Comparison of ENCODE assay signal across 8 cellular contexts in the genomic region with DNA sequence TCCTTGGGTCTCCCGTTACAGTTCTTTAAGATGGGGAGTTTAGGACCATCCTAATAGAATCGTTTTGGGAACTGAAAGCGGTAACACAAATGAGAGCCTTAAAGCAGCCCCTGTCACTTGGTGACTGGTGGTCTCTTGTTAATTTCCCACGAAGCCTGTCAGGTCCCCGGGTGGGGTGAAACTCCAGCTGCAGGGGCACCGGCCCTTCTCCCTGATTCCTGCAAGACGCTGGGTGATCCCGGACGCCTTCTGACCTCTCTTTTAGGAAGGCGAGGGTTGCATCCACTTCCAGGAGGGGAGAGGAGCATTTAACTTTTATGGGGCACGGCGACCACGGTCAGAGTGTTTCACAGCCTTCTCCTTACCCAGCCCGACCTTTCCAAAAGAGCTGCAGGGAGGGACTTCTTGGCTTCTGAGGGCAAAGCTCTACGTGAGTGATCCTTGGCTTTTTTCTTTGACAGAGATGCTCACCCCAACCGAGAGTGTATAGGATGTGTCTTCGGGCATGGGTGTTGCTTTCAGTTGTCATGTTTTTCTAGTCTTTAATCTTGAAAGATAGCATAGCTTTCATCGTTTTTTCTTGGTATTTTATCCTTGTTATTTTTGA. TPM values are rescaled to one million over a fixed set of nuclear protein-coding genes. Genes with fewer than 3 reads are reported as not detected.
DNase-seq lines count a peak whose midpoint lies in the region; ATAC-seq, FAIRE-seq and TF ChIP-seq lines count a peak whose summit lies in the region.

No MANE protein-coding gene starts in this region.

- POLR2A ChIA-PET in GM12878 (lab: Charles Lee), result interaction anchor here (0.9 to 1.2 kb wide), 2 partner anchors 51 to 93 kb away, joined by 4 to 5 read pairs; partner anchors contain the start of gene ZNF226

- TF ChIP-seq POLR2A in GM12878 (IDR thresholded peaks at IDR 0.05; ENCODE audit: low read depth, low read length), result no peak

- RAD21 ChIA-PET in GM12878 (lab: Charles Lee; ENCODE audit: unreplicated experiment), result interaction anchor here (1.1 kb wide), 1 partner anchor 19 kb away, joined by 4 read pairs; no protein-coding TSS in a partner anchor

- intact Hi-C loops in GM12878 (cut with micrococcal nuclease; ENCODE audit: unreplicated experiment) (loop anchor here (1.0 to 2.0 kb wide), 2 partner anchors 19 to 51 kb away; partner anchors contain the start of gene ZNF226), kidney (cut with DNase I) (no loop called here)

- ATAC-seq in GM12878 (peak; percentile 45), thoracic aorta (ENCODE audit: insufficient number of reproducible peaks, low FRiP score, low read depth) (no peak), HG03095 (IDR thresholded peaks at IDR 0.05; ENCODE audit: unreplicated experiment) (no peak)

- H3K4me2 ChIP-seq in GM12878 (ENCODE audit: control insufficient read depth, insufficient read depth), result peak overlapping the region; percentile 89

- SMC1A ChIA-PET in GM12878 (lab: Charles Lee; ENCODE audit: uncharacterized antibody, unreplicated experiment), result interaction anchor here (0.6 to 1.7 kb wide), 6 partner anchors 15 to 146 kb away, joined by 3 to 7 read pairs (median 4); partner anchors contain the start of genes ZNF226 and ZNF233

- no peak for TF ChIP-seq EP300 in GM12878 (IDR thresholded peaks at IDR 0.05; ENCODE audit: borderline replicate concordance in 1 of 2, control insufficient read depth in 1 of 2, low read depth in 2 of 2, low read length in 2 of 2)

- H3K9ac ChIP-seq in GM12878 (ENCODE audit: control insufficient read depth, insufficient read depth, low read length) (peak overlapping the region; percentile 75), kidney (ENCODE audit: low read length in 2 of 2) (peak overlapping the region; percentile 13 to 89)

- peak overlapping the region; percentile 60 for H3K27ac ChIP-seq in KOPT-K1 (ENCODE audit: low read depth, low read length, poor library complexity, severe bottlenecking)
- peak overlapping the region; percentile 73 for H3K27ac ChIP-seq in GM12878 (ENCODE audit: control insufficient read depth, insufficient read depth)
- peak overlapping the region; percentile 38 to 52 for H3K27ac ChIP-seq in kidney (ENCODE audit: low read depth in 2 of 2, low read length in 2 of 2)
- peak overlapping the region; percentile 74 to 75 for H3K27ac ChIP-seq in thoracic aorta

- H3K36me3 ChIP-seq in KOPT-K1 (ENCODE audit: insufficient read depth, low read length) (peaks cover 19% of the 10 kb centered on the region), GM12878 (ENCODE audit: control insufficient read depth in 2 of 2, insufficient read depth in 2 of 2, low read length in 1 of 2) (peaks cover 0 to 3% of the 10 kb centered on the region in 2 experiments; a peak in 3 of 4 replicates), kidney (ENCODE audit: control insufficient read depth in 1 of 2, insufficient read depth in 2 of 2, low read length in 2 of 2) (peaks cover 12 to 15% of the 10 kb centered on the region in 2 donors), thoracic aorta (peaks cover 14% of the 10 kb centered on the region)

- no peak for TF ChIP-seq CTCF in GM12878 (IDR thresholded peaks at IDR 0.05 in 2 of 3, conservative IDR thresholded peaks at IDR 0.05 in 1 of 3; ENCODE audit: control insufficient read depth in 2 of 3, extremely low read depth in 1 of 3, insufficient read depth in 1 of 3, low read depth in 3 of 3, low read length in 3 of 3)
- TF ChIP-seq CTCF in kidney (IDR thresholded peaks at IDR 0.05; ENCODE audit: borderline replicate concordance, extremely low read depth, insufficient read depth), result no peak
- TF ChIP-seq CTCF in thoracic aorta (IDR thresholded peaks at IDR 0.05), result no peak

- FAIRE-seq in GM12878 (lab: Jason Lieb, UNC) (no peak), kidney (lab: Jason Lieb, UNC) (no peak)

- H3K79me2 ChIP-seq in GM12878 (ENCODE audit: control insufficient read depth, insufficient read depth, low read length), result peaks cover 10% of the 10 kb centered on the region

- 4% methylated on average over 18 of the region's 18 CpGs for WGBS in GM12878 (ENCODE audit: insufficient coverage, insufficient replicate concordance, low lambda C conversion rate, missing lambda C conversion rate)

- no peaks in the 10 kb centered on the region for H3K4me1 ChIP-seq in GM12878 (ENCODE audit: control insufficient read depth, insufficient read depth, low read length)
- H3K4me1 ChIP-seq in kidney (ENCODE audit: control insufficient read depth in 1 of 2, insufficient read depth in 1 of 2, low read depth in 1 of 2, low read length in 2 of 2), result peaks cover 3 to 6% of the 10 kb centered on the region in 2 donors
- H3K4me1 ChIP-seq in thoracic aorta (ENCODE audit: control insufficient read depth in 1 of 2, low read depth in 2 of 2), result peaks cover 14 to 22% of the 10 kb centered on the region in 2 donors

- TSS peak; percentile 80 for BruUV-seq in GM12878 (replicated peaks; lab: Mats Ljungman, UMichigan)

- no peak for TF ChIP-seq RAD21 in GM12878 (IDR thresholded peaks at IDR 0.05; ENCODE audit: insufficient read depth, low read depth, low read length)

- no peaks in the 10 kb centered on the region for H3K27me3 ChIP-seq in GM12878 (replicated peaks in 1 of 2; ENCODE audit: control insufficient read depth in 2 of 2, insufficient read depth in 2 of 2, low read length in 1 of 2)
- no peaks in the 10 kb centered on the region for H3K27me3 ChIP-seq in thoracic aorta (replicated peaks; ENCODE audit: insufficient read depth)

- no peaks in the 10 kb centered on the region for H4K20me1 ChIP-seq in GM12878 (ENCODE audit: control insufficient read depth, insufficient read depth)

- in situ Hi-C loops in GM12878 (cut with MboI), result loop anchor here (5.0 kb wide), 1 partner anchor 188 kb away; no protein-coding TSS in a partner anchor

- H3K4me3 ChIP-seq in GM12878 (peak overlapping the region; percentile 91), kidney (ENCODE audit: low read length in 2 of 2) (peak overlapping the region; percentile 93 to 95), thoracic aorta (peak overlapping the region; percentile 91)

- peaks cover 4% of the 10 kb centered on the region for H3K9me3 ChIP-seq in KOPT-K1 (ENCODE audit: insufficient read depth, low read length, poor library complexity, severe bottlenecking)
- H3K9me3 ChIP-seq in GM12878 (replicated peaks; ENCODE audit: control insufficient read depth, insufficient read depth, low read length), result peaks cover 3% of the 10 kb centered on the region; the same call in 2 of the 3 replicates
- H3K9me3 ChIP-seq in kidney (ENCODE audit: control insufficient read depth in 1 of 2, low read length in 2 of 2), result peaks cover 0 to 10% of the 10 kb centered on the region in 2 donors
- H3K9me3 ChIP-seq in thoracic aorta, result peaks cover 30% of the 10 kb centered on the region

- DNase-seq in activated CD4-positive, alpha-beta T cell treated with anti-CD3 and anti-CD28 coated beads for 48 hours, result peak; percentile 11
- no peak for DNase-seq in activated CD4-positive, alpha-beta T cell treated with anti-CD3 and anti-CD28 coated beads for 1 hour
- DNase-seq in GM12878 (ENCODE audit: low read depth, low spot score) (no peak), kidney (peak; percentile 69), thoracic aorta (ENCODE audit: low spot score) (no peak), NCI-H1092 treated with DMSO at 0.1 percent for 48 hours (lab: John Stamatoyannopoulos, UW) (no peak)

- peak overlapping the region; percentile 98 for H2AFZ ChIP-seq in GM12878 (ENCODE audit: control insufficient read depth, low read depth, low read length)

- CTCF ChIA-PET in GM12878 (lab: Yijun Ruan, JAX), result interaction anchor here (1.1 to 1.5 kb wide), 2 partner anchors 19 to 34 kb away, joined by 3 to 11 read pairs; partner anchors contain the start of gene ZNF224

RNA-seq across cellular contexts. Expression of gene ZNF225, which starts 0.7 kb away (rescaled TPM):
- total RNA-seq in GM12878 (2013; cell fraction: nucleolus; rRNA removed), result 22.5 and 22.8 TPM in 2 replicates
- total RNA-seq in GM12878 (2014; rRNA removed), result 2.0 and 2.9 TPM in 2 replicates
- total RNA-seq in GM12878 (2014; rRNA removed; fragmentation: Illumina TruSeq; extraction: Trizol), result 4.4 and 5.0 TPM in 2 replicates
- 3.8 and 4.3 TPM in 2 replicates for total RNA-seq in GM12878 (2021)
- polyA plus RNA-seq in GM12878 (2011; ENCODE audit: low read depth), result 1.1 TPM
- polyA plus RNA-seq in GM12878 (2011; rRNA removed), result 3.8 and 6.4 TPM in 2 replicates
- 1.7 TPM in 2 replicates for polyA plus RNA-seq in GM12878 (2011; cell fraction: cytosol; rRNA removed)
- 3.5 and 5.4 TPM in 2 replicates for polyA plus RNA-seq in GM12878 (2011; cell fraction: nucleus; rRNA removed)
- 1.4 and 2.5 TPM in 2 replicates for polyA plus RNA-seq in GM12878 (2012)
- 2.8 and 3.4 TPM in 2 replicates for polyA plus RNA-seq in GM12878 (2014; fragmentation: Illumina TruSeq; extraction: Trizol)
- 1 to 10 TPM; 1.3 to 1.4 TPM for polyA plus RNA-seq in GM12878 (2014; fragmentation: Nextera tagmentation; extraction: Ambion mirVana)
- 2.4 and 2.8 TPM in 2 replicates for polyA plus RNA-seq in GM12878 (2014; rRNA removed)
- 1 to 10 TPM; 1.9 to 3.4 TPM for polyA plus RNA-seq in GM12878 (2016; fragmentation: Nextera tagmentation; extraction: Ambion mirVana)
- polyA minus RNA-seq in GM12878 (2011; rRNA and poly(A)+ RNA removed), result 5.5 and 7.8 TPM in 2 replicates
- 2.3 and 2.9 TPM in 2 replicates for polyA minus RNA-seq in GM12878 (2011; cell fraction: cytosol; rRNA and poly(A)+ RNA removed)
- polyA minus RNA-seq in GM12878 (2011; cell fraction: nucleus; rRNA and poly(A)+ RNA removed), result 3.9 and 6.4 TPM in 2 replicates
- 6.7 TPM for total RNA-seq in kidney
- polyA plus RNA-seq in kidney (ENCODE audit: insufficient read depth, low read depth, low replicate concordance), result 2.3 TPM
- 1 to 10 TPM; 2.2 to 8.3 TPM for total RNA-seq in thoracic aorta

RNA-seq across cellular contexts. Expression of gene ZNF224, which starts 19.7 kb away (rescaled TPM):
- 125 and 128 TPM in 2 replicates for total RNA-seq in GM12878 (2013; cell fraction: nucleolus; rRNA removed)
- 17.2 and 21.7 TPM in 2 replicates for total RNA-seq in GM12878 (2014; rRNA removed)
- total RNA-seq in GM12878 (2014; rRNA removed; fragmentation: Illumina TruSeq; extraction: Trizol), result 20.1 and 20.7 TPM in 2 replicates
- total RNA-seq in GM12878 (2021), result 14.2 and 15.3 TPM in 2 replicates
- polyA plus RNA-seq in GM12878 (2011; ENCODE audit: low read depth), result 14.8 TPM
- polyA plus RNA-seq in GM12878 (2011; rRNA removed), result 39.4 and 53.6 TPM in 2 replicates
- polyA plus RNA-seq in GM12878 (2011; cell fraction: cytosol; rRNA removed), result 19.1 TPM in 2 replicates
- 39.9 and 42.2 TPM in 2 replicates for polyA plus RNA-seq in GM12878 (2011; cell fraction: nucleus; rRNA removed)
- polyA plus RNA-seq in GM12878 (2012), result 17.5 and 20.5 TPM in 2 replicates
- 18.0 and 25.7 TPM in 2 replicates for polyA plus RNA-seq in GM12878 (2014; fragmentation: Illumina TruSeq; extraction: Trizol)
- polyA plus RNA-seq in GM12878 (2014; fragmentation: Nextera tagmentation; extraction: Ambion mirVana), result 1 to 10 TPM; 6.8 to 7.8 TPM
- 17.0 and 20.1 TPM in 2 replicates for polyA plus RNA-seq in GM12878 (2014; rRNA removed)
- 10 to 100 TPM; 12.4 to 17.2 TPM for polyA plus RNA-seq in GM12878 (2016; fragmentation: Nextera tagmentation; extraction: Ambion mirVana)
- 34.6 and 39.4 TPM in 2 replicates for polyA minus RNA-seq in GM12878 (2011; rRNA and poly(A)+ RNA removed)
- polyA minus RNA-seq in GM12878 (2011; cell fraction: cytosol; rRNA and poly(A)+ RNA removed), result 11.6 and 15.8 TPM in 2 replicates
- 32.8 and 51.7 TPM in 2 replicates for polyA minus RNA-seq in GM12878 (2011; cell fraction: nucleus; rRNA and poly(A)+ RNA removed)
- total RNA-seq in kidney, result 34.0 TPM
- 7.8 TPM for polyA plus RNA-seq in kidney (ENCODE audit: insufficient read depth, low read depth, low replicate concordance)
- total RNA-seq in thoracic aorta, result 10 to 100 TPM; 33.7 to 34.9 TPM

RNA-seq across cellular contexts. Expression of gene ZNF234, which starts 27.5 kb away (rescaled TPM):
- 57.3 and 59.4 TPM in 2 replicates for total RNA-seq in GM12878 (2013; cell fraction: nucleolus; rRNA removed)
- total RNA-seq in GM12878 (2014; rRNA removed), result 6.3 and 6.8 TPM in 2 replicates
- 8.1 and 8.9 TPM in 2 replicates for total RNA-seq in GM12878 (2014; rRNA removed; fragmentation: Illumina TruSeq; extraction: Trizol)
- total RNA-seq in GM12878 (2021), result 8.1 and 9.3 TPM in 2 replicates
- polyA plus RNA-seq in GM12878 (2011; ENCODE audit: low read depth), result 3.9 TPM
- polyA plus RNA-seq in GM12878 (2011; rRNA removed), result 10.5 and 15.3 TPM in 2 replicates
- 4.8 and 5.6 TPM in 2 replicates for polyA plus RNA-seq in GM12878 (2011; cell fraction: cytosol; rRNA removed)
- 18.8 and 22.0 TPM in 2 replicates for polyA plus RNA-seq in GM12878 (2011; cell fraction: nucleus; rRNA removed)
- polyA plus RNA-seq in GM12878 (2012), result 4.5 and 5.4 TPM in 2 replicates
- polyA plus RNA-seq in GM12878 (2014; fragmentation: Illumina TruSeq; extraction: Trizol), result 5.3 and 6.0 TPM in 2 replicates
- polyA plus RNA-seq in GM12878 (2014; fragmentation: Nextera tagmentation; extraction: Ambion mirVana), result 1 to 10 TPM; 2.7 to 2.8 TPM
- polyA plus RNA-seq in GM12878 (2014; rRNA removed), result 4.2 and 5.1 TPM in 2 replicates
- 1 to 10 TPM; 4.7 TPM for polyA plus RNA-seq in GM12878 (2016; fragmentation: Nextera tagmentation; extraction: Ambion mirVana)
- polyA minus RNA-seq in GM12878 (2011; rRNA and poly(A)+ RNA removed), result 19.1 and 22.3 TPM in 2 replicates
- polyA minus RNA-seq in GM12878 (2011; cell fraction: cytosol; rRNA and poly(A)+ RNA removed), result 5.3 and 7.7 TPM in 2 replicates
- polyA minus RNA-seq in GM12878 (2011; cell fraction: nucleus; rRNA and poly(A)+ RNA removed), result 26.1 and 34.7 TPM in 2 replicates
- 13.8 TPM for total RNA-seq in kidney
- 3.2 TPM for polyA plus RNA-seq in kidney (ENCODE audit: insufficient read depth, low read depth, low replicate concordance)
- 1 to 10 TPM; 6.4 to 8.7 TPM for total RNA-seq in thoracic aorta

RNA-seq across cellular contexts. Expression of gene ZNF284, which starts 41.9 kb away (rescaled TPM):
- total RNA-seq in GM12878 (2013; cell fraction: nucleolus; rRNA removed), result 5.3 and 5.8 TPM in 2 replicates
- total RNA-seq in GM12878 (2014; rRNA removed) (0.45 and 0.49 TPM in 2 replicates), GM12878 (2014; rRNA removed; fragmentation: Illumina TruSeq; extraction: Trizol) (0.72 and 0.88 TPM in 2 replicates), GM12878 (2021) (0.53 and 0.82 TPM in 2 replicates), kidney (2.5 TPM), thoracic aorta (1 to 10 TPM; 2.0 to 2.1 TPM)
- 0.28 TPM for polyA plus RNA-seq in GM12878 (2011; ENCODE audit: low read depth)
- polyA plus RNA-seq in GM12878 (2011; rRNA removed) (1.7 TPM in 2 replicates), GM12878 (2014; fragmentation: Illumina TruSeq; extraction: Trizol) (0.48 and 0.62 TPM in 2 replicates), GM12878 (2014; fragmentation: Nextera tagmentation; extraction: Ambion mirVana) (under 1 TPM; 0.37 to 0.68 TPM), GM12878 (2014; rRNA removed) (0.25 and 0.35 TPM in 2 replicates), GM12878 (2016; fragmentation: Nextera tagmentation; extraction: Ambion mirVana) (under 1 TPM; 0.60 TPM), kidney (ENCODE audit: insufficient read depth, low read depth, low replicate concordance) (1.2 TPM)
- polyA plus RNA-seq in GM12878 (2011; cell fraction: cytosol; rRNA removed), result 0.72 and 0.81 TPM in 2 replicates
- polyA plus RNA-seq in GM12878 (2011; cell fraction: nucleus; rRNA removed), result 0.91 TPM in 2 replicates
- 0.74 and 0.76 TPM in 2 replicates for polyA plus RNA-seq in GM12878 (2012)
- 2.0 and 2.7 TPM in 2 replicates for polyA minus RNA-seq in GM12878 (2011; rRNA and poly(A)+ RNA removed)
- 1.1 and 1.5 TPM in 2 replicates for polyA minus RNA-seq in GM12878 (2011; cell fraction: cytosol; rRNA and poly(A)+ RNA removed)
- 0.48 and 0.57 TPM in 2 replicates for polyA minus RNA-seq in GM12878 (2011; cell fraction: nucleus; rRNA and poly(A)+ RNA removed)

RNA-seq across cellular contexts. Expression of gene ZNF226, which starts 51.0 kb away (rescaled TPM):
- 87.1 and 92.8 TPM in 2 replicates for total RNA-seq in GM12878 (2013; cell fraction: nucleolus; rRNA removed)
- 13.7 and 16.5 TPM in 2 replicates for total RNA-seq in GM12878 (2014; rRNA removed)
- total RNA-seq in GM12878 (2014; rRNA removed; fragmentation: Illumina TruSeq; extraction: Trizol), result 17.8 and 20.3 TPM in 2 replicates
- total RNA-seq in GM12878 (2021), result 17.2 and 18.5 TPM in 2 replicates
- polyA plus RNA-seq in GM12878 (2011; ENCODE audit: low read depth), result 16.2 TPM
- polyA plus RNA-seq in GM12878 (2011; rRNA removed), result 35.1 and 45.0 TPM in 2 replicates
- 11.6 and 12.6 TPM in 2 replicates for polyA plus RNA-seq in GM12878 (2011; cell fraction: cytosol; rRNA removed)
- polyA plus RNA-seq in GM12878 (2011; cell fraction: nucleus; rRNA removed), result 36.0 and 47.8 TPM in 2 replicates
- 17.9 and 23.6 TPM in 2 replicates for polyA plus RNA-seq in GM12878 (2012)
- 18.2 and 21.5 TPM in 2 replicates for polyA plus RNA-seq in GM12878 (2014; fragmentation: Illumina TruSeq; extraction: Trizol)
- 10 to 100 TPM; 35.1 to 35.3 TPM for polyA plus RNA-seq in GM12878 (2014; fragmentation: Nextera tagmentation; extraction: Ambion mirVana)
- 11.7 and 17.3 TPM in 2 replicates for polyA plus RNA-seq in GM12878 (2014; rRNA removed)
- polyA plus RNA-seq in GM12878 (2016; fragmentation: Nextera tagmentation; extraction: Ambion mirVana), result 10 to 100 TPM; 18.1 to 19.9 TPM
- 23.8 and 24.7 TPM in 2 replicates for polyA minus RNA-seq in GM12878 (2011; rRNA and poly(A)+ RNA removed)
- polyA minus RNA-seq in GM12878 (2011; cell fraction: cytosol; rRNA and poly(A)+ RNA removed), result 5.2 and 9.9 TPM in 2 replicates
- polyA minus RNA-seq in GM12878 (2011; cell fraction: nucleus; rRNA and poly(A)+ RNA removed), result 14.5 and 21.0 TPM in 2 replicates
- total RNA-seq in kidney, result 29.3 TPM
- 27.4 TPM for polyA plus RNA-seq in kidney (ENCODE audit: insufficient read depth, low read depth, low replicate concordance)
- total RNA-seq in thoracic aorta, result 10 to 100 TPM in 1 of 2 donors, 1 to 10 TPM in 1; 9.7 to 14.6 TPM

Comparison
In these comparisons a context has a peak if more than half of its experiments do, and no peak if none do; other contexts are left out.
1. DNase-seq: peak in activated CD4-positive, alpha-beta T cell treated with anti-CD3 and anti-CD28 coated beads for 48 hours (single experiment) and kidney (single experiment); none in activated CD4-positive, alpha-beta T cell treated with anti-CD3 and anti-CD28 coated beads for 1 hour (single experiment), GM12878 (single experiment), thoracic aorta (single experiment) and NCI-H1092 treated with DMSO at 0.1 percent for 48 hours (single experiment).
2. Peak in every context shown above with its lines, with median percentiles within 50 percentile points of each other: H3K27ac ChIP-seq and H3K4me3 ChIP-seq.